ENCODE assay signal across 1 cellular context in the genomic region with DNA sequence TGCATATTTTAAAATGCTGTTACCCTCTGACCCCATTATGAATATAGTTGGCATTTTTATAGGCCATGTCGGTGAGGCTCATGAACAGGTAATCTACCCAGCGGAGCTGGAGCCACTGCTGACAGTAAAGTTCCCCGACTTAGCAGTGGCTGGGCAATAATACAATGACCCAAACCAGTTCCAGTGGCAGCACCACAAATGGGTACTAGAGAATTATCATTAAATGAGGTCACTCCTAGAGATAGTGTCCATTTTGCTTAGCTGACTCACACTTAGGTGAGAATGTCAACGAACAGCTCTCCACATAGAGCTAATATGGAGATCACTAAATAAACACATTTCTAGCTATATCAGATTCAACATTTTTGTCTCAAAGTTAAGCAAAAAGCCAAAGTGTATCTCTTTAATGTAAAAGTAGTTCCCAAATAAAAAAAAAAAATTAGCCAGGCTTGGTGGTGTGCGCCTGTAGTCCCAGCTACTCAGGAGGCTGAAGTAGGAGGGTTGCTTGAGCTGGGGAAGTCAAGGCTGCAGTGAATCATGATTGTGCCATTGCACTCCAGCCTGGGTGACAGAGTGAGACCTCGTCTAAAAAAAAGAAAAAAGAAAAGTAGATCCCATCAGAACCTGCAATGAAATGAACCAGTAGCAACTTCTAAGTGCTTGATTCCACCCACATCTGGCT.
TF ChIP-seq lines count a peak whose summit lies in the region.

No MANE protein-coding gene starts in this region.

TF ChIP-seq in GM23338, 12 proteins besides CTCF, POLR2A, EP300 and RAD21 (continued from another document):
- TF ChIP-seq, protein P1, sequence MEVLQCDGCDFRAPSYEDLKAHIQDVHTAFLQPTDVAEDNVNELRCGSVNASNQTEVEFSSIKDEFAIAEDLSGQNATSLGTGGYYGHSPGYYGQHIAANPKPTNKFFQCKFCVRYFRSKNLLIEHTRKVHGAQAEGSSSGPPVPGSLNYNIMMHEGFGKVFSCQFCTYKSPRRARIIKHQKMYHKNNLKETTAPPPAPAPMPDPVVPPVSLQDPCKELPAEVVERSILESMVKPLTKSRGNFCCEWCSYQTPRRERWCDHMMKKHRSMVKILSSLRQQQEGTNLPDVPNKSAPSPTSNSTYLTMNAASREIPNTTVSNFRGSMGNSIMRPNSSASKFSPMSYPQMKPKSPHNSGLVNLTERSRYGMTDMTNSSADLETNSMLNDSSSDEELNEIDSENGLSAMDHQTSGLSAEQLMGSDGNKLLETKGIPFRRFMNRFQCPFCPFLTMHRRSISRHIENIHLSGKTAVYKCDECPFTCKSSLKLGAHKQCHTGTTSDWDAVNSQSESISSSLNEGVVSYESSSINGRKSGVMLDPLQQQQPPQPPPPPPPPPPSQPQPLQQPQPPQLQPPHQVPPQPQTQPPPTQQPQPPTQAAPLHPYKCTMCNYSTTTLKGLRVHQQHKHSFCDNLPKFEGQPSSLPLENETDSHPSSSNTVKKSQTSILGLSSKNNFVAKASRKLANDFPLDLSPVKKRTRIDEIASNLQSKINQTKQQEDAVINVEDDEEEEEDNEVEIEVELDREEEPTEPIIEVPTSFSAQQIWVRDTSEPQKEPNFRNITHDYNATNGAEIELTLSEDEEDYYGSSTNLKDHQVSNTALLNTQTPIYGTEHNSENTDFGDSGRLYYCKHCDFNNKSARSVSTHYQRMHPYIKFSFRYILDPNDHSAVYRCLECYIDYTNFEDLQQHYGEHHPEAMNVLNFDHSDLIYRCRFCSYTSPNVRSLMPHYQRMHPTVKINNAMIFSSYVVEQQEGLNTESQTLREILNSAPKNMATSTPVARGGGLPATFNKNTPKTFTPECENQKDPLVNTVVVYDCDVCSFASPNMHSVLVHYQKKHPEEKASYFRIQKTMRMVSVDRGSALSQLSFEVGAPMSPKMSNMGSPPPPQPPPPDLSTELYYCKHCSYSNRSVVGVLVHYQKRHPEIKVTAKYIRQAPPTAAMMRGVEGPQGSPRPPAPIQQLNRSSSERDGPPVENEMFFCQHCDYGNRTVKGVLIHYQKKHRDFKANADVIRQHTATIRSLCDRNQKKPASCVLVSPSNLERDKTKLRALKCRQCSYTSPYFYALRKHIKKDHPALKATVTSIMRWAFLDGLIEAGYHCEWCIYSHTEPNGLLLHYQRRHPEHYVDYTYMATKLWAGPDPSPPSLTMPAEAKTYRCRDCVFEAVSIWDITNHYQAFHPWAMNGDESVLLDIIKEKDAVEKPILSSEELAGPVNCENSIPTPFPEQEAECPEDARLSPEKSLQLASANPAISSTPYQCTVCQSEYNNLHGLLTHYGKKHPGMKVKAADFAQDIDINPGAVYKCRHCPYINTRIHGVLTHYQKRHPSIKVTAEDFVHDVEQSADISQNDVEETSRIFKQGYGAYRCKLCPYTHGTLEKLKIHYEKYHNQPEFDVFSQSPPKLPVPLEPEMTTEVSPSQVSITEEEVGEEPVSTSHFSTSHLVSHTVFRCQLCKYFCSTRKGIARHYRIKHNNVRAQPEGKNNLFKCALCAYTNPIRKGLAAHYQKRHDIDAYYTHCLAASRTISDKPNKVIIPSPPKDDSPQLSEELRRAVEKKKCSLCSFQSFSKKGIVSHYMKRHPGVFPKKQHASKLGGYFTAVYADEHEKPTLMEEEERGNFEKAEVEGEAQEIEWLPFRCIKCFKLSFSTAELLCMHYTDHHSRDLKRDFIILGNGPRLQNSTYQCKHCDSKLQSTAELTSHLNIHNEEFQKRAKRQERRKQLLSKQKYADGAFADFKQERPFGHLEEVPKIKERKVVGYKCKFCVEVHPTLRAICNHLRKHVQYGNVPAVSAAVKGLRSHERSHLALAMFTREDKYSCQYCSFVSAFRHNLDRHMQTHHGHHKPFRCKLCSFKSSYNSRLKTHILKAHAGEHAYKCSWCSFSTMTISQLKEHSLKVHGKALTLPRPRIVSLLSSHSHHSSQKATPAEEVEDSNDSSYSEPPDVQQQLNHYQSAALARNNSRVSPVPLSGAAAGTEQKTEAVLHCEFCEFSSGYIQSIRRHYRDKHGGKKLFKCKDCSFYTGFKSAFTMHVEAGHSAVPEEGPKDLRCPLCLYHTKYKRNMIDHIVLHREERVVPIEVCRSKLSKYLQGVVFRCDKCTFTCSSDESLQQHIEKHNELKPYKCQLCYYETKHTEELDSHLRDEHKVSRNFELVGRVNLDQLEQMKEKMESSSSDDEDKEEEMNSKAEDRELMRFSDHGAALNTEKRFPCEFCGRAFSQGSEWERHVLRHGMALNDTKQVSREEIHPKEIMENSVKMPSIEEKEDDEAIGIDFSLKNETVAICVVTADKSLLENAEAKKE (CRISPR knock-in tag; IDR thresholded peaks at IDR 0.05) = no peak
- TF ChIP-seq, protein P2, sequence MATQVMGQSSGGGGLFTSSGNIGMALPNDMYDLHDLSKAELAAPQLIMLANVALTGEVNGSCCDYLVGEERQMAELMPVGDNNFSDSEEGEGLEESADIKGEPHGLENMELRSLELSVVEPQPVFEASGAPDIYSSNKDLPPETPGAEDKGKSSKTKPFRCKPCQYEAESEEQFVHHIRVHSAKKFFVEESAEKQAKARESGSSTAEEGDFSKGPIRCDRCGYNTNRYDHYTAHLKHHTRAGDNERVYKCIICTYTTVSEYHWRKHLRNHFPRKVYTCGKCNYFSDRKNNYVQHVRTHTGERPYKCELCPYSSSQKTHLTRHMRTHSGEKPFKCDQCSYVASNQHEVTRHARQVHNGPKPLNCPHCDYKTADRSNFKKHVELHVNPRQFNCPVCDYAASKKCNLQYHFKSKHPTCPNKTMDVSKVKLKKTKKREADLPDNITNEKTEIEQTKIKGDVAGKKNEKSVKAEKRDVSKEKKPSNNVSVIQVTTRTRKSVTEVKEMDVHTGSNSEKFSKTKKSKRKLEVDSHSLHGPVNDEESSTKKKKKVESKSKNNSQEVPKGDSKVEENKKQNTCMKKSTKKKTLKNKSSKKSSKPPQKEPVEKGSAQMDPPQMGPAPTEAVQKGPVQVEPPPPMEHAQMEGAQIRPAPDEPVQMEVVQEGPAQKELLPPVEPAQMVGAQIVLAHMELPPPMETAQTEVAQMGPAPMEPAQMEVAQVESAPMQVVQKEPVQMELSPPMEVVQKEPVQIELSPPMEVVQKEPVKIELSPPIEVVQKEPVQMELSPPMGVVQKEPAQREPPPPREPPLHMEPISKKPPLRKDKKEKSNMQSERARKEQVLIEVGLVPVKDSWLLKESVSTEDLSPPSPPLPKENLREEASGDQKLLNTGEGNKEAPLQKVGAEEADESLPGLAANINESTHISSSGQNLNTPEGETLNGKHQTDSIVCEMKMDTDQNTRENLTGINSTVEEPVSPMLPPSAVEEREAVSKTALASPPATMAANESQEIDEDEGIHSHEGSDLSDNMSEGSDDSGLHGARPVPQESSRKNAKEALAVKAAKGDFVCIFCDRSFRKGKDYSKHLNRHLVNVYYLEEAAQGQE (IDR thresholded peaks at IDR 0.05; ENCODE audit: unreplicated experiment) = no peak
- TF ChIP-seq POLR2AphosphoS5 (IDR thresholded peaks at IDR 0.05; ENCODE audit: low read depth) (no peak), JUNB (IDR thresholded peaks at IDR 0.05; ENCODE audit: unreplicated experiment) (no peak), ZNF331 (CRISPR knock-in tag; IDR thresholded peaks at IDR 0.05; ENCODE audit: low read depth) (no peak), CREB1 (CRISPR knock-in tag; IDR thresholded peaks at IDR 0.05; ENCODE audit: low read depth) (no peak), EZH2phosphoT487 (IDR thresholded peaks at IDR 0.05; ENCODE audit: unreplicated experiment) (no peak), NANOG (IDR thresholded peaks at IDR 0.05; ENCODE audit: borderline replicate concordance) (no peak), ZNF114 (CRISPR knock-in tag; IDR thresholded peaks at IDR 0.05) (no peak), EZH2 (IDR thresholded peaks at IDR 0.05; ENCODE audit: low read depth, unreplicated experiment) (no peak), STAT1 (IDR thresholded peaks at IDR 0.05; ENCODE audit: unreplicated experiment) (no peak)
